ENCODE assay signal across 1 cellular context in the genomic region with DNA sequence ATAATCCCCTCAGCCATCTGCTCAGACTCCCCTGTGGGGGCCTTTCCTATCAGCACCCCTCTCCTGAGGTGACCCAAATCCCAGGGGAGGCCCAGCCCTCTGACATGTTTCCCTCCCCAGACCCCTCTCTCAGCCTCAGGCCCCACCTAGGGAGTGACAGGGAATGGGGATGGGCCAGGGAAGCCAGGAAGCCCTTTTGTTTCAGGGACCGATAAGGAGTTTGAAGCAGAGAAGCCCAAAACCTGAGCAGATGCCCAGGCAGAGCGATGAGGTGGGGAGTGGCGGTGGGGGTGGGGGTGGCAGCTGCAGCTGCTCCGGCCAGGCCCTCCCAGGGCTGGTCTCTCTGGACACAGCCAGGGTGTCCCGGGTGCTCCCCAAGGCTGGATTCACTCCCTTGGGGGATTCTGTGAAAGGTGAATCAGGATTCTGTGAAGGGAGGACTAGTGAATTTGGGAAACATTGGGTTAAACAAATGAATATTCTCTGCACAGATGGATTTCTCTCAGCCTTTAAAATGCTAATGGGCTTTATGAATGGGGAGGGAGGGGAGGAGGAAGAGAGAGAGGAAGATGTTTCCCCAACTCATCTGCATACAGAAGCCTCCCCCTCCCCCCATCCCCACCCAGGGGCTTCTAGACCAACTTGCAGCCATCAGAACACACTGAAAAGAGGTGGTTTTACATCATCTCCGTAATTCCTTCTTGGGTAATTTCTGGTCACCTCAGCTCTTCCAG.
A peak's percentile ranks its signal among the peaks of the same experiment; 100 is the strongest.
TF ChIP-seq lines count a peak whose summit lies in the region.

No MANE protein-coding gene starts in this region.

TF ChIP-seq in WTC11, 78 proteins besides CTCF, POLR2A, EP300 and RAD21 (continued from another document):
- TF ChIP-seq TEAD1 (CRISPR knock-in tag; IDR thresholded peaks at IDR 0.05) (peak; percentile 30; the same call in 1 of the 2 replicates), ZNF232 (CRISPR knock-in tag; IDR thresholded peaks at IDR 0.05) (no peak)
TF ChIP-seq in WTC11: peak in this region for 4.
